8 cellular contexts compared by ENCODE assay signal in genomic region chr3:32569540-32570425, GRCh38. TPM values are rescaled to one million over a fixed set of nuclear protein-coding genes. Genes with fewer than 3 reads are reported as not detected.
A peak's percentile ranks its signal among the peaks of the same experiment; 100 is the strongest.
DNase-seq lines count a peak whose midpoint lies in the region; ATAC-seq and TF ChIP-seq lines count a peak whose summit lies in the region.

No MANE protein-coding gene starts in this region.

- H3K4me3 ChIP-seq in kidney epithelial cell (ENCODE audit: low read depth, low read length), result peak overlapping the region; percentile 99

- peaks cover 14 to 34% (median 26%) of the 10 kb centered on the region in 3 donors for H3K4me1 Mint-ChIP-seq in IgD-negative memory B cell

- no peaks in the 10 kb centered on the region for H3K9me3 Mint-ChIP-seq in IgD-negative memory B cell

- no peaks in the 10 kb centered on the region for H3K27me3 ChIP-seq in kidney epithelial cell (ENCODE audit: control insufficient read depth, insufficient read depth, low read length)

- peak; percentile 46 for ATAC-seq in GM21786 (IDR thresholded peaks at IDR 0.05; ENCODE audit: unreplicated experiment)

- peak overlapping the region; percentile 44 to 68 (median 64) for H3K27ac Mint-ChIP-seq in IgD-negative memory B cell

- H3K4me3 Mint-ChIP-seq in IgD-negative memory B cell, result peak overlapping the region; percentile 89 to 96 (median 94)

- DNase-seq in GM10266 (ENCODE audit: extremely low spot score), result peak; percentile 48
- peak; percentile 65 for DNase-seq in T1000 (lab: John Stamatoyannopoulos, UW)
- DNase-seq in cerebellar cortex (ENCODE audit: low spot score), result peak; percentile 61
- no peak for DNase-seq in kidney epithelial cell (ENCODE audit: low read depth)
- peak; percentile 6 to 7 for DNase-seq in stimulated activated CD4-positive, alpha-beta T cell treated with anti-CD3 and anti-CD28 coated beads, Interleukin-15, amount 100 ng/mL, for 1 hour (ENCODE audit: low read depth in 1 of 2, low spot score in 1 of 2)
- DNase-seq in NCI-H1694 treated with DMSO at 0.1 percent for 48 hours (lab: John Stamatoyannopoulos, UW), result no peak

- H3K36me3 ChIP-seq in kidney epithelial cell (ENCODE audit: control insufficient read depth, insufficient read depth, low read length), result no peaks in the 10 kb centered on the region

- no peaks in the 10 kb centered on the region for H3K36me3 Mint-ChIP-seq in IgD-negative memory B cell

- no peaks in the 10 kb centered on the region for H3K27me3 Mint-ChIP-seq in IgD-negative memory B cell

- TF ChIP-seq CTCF in GM10266 (IDR thresholded peaks at IDR 0.05; ENCODE audit: control insufficient read depth, insufficient read depth, low read depth, missing control alignments), result no peak
- TF ChIP-seq CTCF in kidney epithelial cell (IDR thresholded peaks at IDR 0.05; ENCODE audit: insufficient read depth, low read length, poor library complexity, severe bottlenecking), result no peak

RNA-seq across cellular contexts. Expression of gene DYNC1LI1, which starts 0.9 kb away (rescaled TPM):
- 24.6 TPM for polyA plus RNA-seq in IgD-negative memory B cell
- 36.3 and 41.8 TPM in 2 replicates for total RNA-seq in kidney epithelial cell

Comparison
In these comparisons a context has a peak if more than half of its experiments do, and no peak if none do; other contexts are left out.
1. DNase-seq: peak in GM10266 (single experiment), T1000 (single experiment), cerebellar cortex (single experiment) and stimulated activated CD4-positive, alpha-beta T cell treated with anti-CD3 and anti-CD28 coated beads, Interleukin-15, amount 100 ng/mL, for 1 hour (2 of 2); none in kidney epithelial cell (single experiment) and NCI-H1694 treated with DMSO at 0.1 percent for 48 hours (single experiment).